In the genomic region with DNA sequence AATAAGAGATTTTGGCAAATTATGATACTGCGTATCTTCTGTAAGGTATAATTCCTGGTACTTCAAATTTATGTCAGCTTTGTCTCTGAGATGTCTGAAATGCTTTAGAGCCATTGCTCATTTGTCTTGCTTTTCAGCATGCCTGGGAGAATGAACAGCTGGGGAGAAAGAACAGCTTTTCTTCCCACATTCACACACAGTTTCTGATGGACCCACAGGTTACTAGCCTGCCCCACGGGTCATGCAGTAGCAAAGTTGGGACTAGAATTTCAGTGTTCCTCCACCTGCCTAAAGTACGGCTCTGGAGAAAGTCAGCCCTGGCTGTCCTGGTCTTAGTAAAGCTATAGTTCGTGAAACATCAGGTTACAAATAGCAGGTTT, we compare ENCODE assay signal across 3 cellular contexts.
TF ChIP-seq lines count a peak whose summit lies in the region.

No MANE protein-coding gene starts in this region.

TF ChIP-seq in SK-N-SH, 30 proteins besides CTCF, POLR2A, EP300 and RAD21 (continued from another document):
- TF ChIP-seq, protein P1, sequence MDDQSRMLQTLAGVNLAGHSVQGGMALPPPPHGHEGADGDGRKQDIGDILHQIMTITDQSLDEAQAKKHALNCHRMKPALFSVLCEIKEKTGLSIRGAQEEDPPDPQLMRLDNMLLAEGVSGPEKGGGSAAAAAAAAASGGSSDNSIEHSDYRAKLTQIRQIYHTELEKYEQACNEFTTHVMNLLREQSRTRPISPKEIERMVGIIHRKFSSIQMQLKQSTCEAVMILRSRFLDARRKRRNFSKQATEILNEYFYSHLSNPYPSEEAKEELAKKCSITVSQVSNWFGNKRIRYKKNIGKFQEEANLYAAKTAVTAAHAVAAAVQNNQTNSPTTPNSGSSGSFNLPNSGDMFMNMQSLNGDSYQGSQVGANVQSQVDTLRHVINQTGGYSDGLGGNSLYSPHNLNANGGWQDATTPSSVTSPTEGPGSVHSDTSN (IDR thresholded peaks at IDR 0.05) = no peak
- TF ChIP-seq JUND (IDR thresholded peaks at IDR 0.05) = no peak
- TF ChIP-seq, protein P2, sequence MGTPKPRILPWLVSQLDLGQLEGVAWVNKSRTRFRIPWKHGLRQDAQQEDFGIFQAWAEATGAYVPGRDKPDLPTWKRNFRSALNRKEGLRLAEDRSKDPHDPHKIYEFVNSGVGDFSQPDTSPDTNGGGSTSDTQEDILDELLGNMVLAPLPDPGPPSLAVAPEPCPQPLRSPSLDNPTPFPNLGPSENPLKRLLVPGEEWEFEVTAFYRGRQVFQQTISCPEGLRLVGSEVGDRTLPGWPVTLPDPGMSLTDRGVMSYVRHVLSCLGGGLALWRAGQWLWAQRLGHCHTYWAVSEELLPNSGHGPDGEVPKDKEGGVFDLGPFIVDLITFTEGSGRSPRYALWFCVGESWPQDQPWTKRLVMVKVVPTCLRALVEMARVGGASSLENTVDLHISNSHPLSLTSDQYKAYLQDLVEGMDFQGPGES (IDR thresholded peaks at IDR 0.05; ENCODE audit: low read depth, low read length) = no peak

TF ChIP-seq in SK-N-SH treated with all-trans-retinoic acid at 6 μM for 48 hours, 23 proteins besides CTCF, POLR2A, EP300 and RAD21 (continued from another document):
- no peak for TF ChIP-seq SNAI2 (CRISPR knock-in tag; IDR thresholded peaks at IDR 0.05)
- no peak for TF ChIP-seq ARNTL (CRISPR knock-in tag; IDR thresholded peaks at IDR 0.05; ENCODE audit: borderline replicate concordance, low read depth)
- no peak for TF ChIP-seq CSDC2 (CRISPR knock-in tag; IDR thresholded peaks at IDR 0.05)
- TF ChIP-seq, protein P3, sequence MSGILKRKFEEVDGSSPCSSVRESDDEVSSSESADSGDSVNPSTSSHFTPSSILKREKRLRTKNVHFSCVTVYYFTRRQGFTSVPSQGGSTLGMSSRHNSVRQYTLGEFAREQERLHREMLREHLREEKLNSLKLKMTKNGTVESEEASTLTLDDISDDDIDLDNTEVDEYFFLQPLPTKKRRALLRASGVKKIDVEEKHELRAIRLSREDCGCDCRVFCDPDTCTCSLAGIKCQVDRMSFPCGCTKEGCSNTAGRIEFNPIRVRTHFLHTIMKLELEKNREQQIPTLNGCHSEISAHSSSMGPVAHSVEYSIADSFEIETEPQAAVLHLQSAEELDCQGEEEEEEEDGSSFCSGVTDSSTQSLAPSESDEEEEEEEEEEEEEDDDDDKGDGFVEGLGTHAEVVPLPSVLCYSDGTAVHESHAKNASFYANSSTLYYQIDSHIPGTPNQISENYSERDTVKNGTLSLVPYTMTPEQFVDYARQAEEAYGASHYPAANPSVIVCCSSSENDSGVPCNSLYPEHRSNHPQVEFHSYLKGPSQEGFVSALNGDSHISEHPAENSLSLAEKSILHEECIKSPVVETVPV (CRISPR knock-in tag; IDR thresholded peaks at IDR 0.05) = no peak
- no peak for TF ChIP-seq BACH2 (CRISPR knock-in tag; IDR thresholded peaks at IDR 0.05; ENCODE audit: borderline replicate concordance)
- no peak for TF ChIP-seq ZNF565 (CRISPR knock-in tag; conservative IDR thresholded peaks at IDR 0.05; ENCODE audit: low read depth)

TF ChIP-seq in neural cell, 6 proteins besides CTCF, POLR2A, EP300 and RAD21:
- TF ChIP-seq EZH2 (IDR thresholded peaks at IDR 0.05; ENCODE audit: borderline replicate concordance, insufficient read depth, low read length, poor library complexity, severe bottlenecking) = no peak
- TF ChIP-seq TAF1 (IDR thresholded peaks at IDR 0.05; ENCODE audit: low read depth) = no peak
- no peak for TF ChIP-seq SMC3 (conservative IDR thresholded peaks at IDR 0.05; ENCODE audit: poor library complexity)
- no peak for TF ChIP-seq MXI1 (conservative IDR thresholded peaks at IDR 0.05; ENCODE audit: poor library complexity, severe bottlenecking)
- TF ChIP-seq POLR2AphosphoS5 (IDR thresholded peaks at IDR 0.05) = no peak
- TF ChIP-seq, protein P4, sequence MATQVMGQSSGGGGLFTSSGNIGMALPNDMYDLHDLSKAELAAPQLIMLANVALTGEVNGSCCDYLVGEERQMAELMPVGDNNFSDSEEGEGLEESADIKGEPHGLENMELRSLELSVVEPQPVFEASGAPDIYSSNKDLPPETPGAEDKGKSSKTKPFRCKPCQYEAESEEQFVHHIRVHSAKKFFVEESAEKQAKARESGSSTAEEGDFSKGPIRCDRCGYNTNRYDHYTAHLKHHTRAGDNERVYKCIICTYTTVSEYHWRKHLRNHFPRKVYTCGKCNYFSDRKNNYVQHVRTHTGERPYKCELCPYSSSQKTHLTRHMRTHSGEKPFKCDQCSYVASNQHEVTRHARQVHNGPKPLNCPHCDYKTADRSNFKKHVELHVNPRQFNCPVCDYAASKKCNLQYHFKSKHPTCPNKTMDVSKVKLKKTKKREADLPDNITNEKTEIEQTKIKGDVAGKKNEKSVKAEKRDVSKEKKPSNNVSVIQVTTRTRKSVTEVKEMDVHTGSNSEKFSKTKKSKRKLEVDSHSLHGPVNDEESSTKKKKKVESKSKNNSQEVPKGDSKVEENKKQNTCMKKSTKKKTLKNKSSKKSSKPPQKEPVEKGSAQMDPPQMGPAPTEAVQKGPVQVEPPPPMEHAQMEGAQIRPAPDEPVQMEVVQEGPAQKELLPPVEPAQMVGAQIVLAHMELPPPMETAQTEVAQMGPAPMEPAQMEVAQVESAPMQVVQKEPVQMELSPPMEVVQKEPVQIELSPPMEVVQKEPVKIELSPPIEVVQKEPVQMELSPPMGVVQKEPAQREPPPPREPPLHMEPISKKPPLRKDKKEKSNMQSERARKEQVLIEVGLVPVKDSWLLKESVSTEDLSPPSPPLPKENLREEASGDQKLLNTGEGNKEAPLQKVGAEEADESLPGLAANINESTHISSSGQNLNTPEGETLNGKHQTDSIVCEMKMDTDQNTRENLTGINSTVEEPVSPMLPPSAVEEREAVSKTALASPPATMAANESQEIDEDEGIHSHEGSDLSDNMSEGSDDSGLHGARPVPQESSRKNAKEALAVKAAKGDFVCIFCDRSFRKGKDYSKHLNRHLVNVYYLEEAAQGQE (IDR thresholded peaks at IDR 0.05; ENCODE audit: borderline replicate concordance) = no peak
